In genomic region chr2:221204699-221205098, GRCh38 we compare ENCODE assay signal across 22 cellular contexts.
DNase-seq lines count a peak whose midpoint lies in the region.
"Had no signal": no experiment of that assay in that cellular context is flagged by ENCODE, and none has a peak within 500 bp of the region (broad histone marks: within the 10 kb centered on the region; RNA-seq: fewer than 3 reads in every experiment).

No MANE protein-coding gene starts in this region.

- peak; percentile 11 for DNase-seq in NCI-H1105 treated with DMSO at 0.1 percent for 48 hours (lab: John Stamatoyannopoulos, UW)
- no peak for DNase-seq in NCI-H1105 (lab: John Stamatoyannopoulos, UW)
- peak; percentile 6 for DNase-seq in NCI-H1092 (lab: John Stamatoyannopoulos, UW)
- peak; percentile 36 for DNase-seq in NCI-H526 treated with DMSO at 0.1 percent for 48 hours (lab: John Stamatoyannopoulos, UW)
- DNase-seq in left kidney (ENCODE audit: low read depth, low spot score), result peak; percentile 48
- DNase-seq in T1000 (lab: John Stamatoyannopoulos, UW), result no peak
- DNase-seq in NCI-H128 (lab: John Stamatoyannopoulos, UW; ENCODE audit: unreplicated experiment), result no peak
- no peak for DNase-seq in superior temporal gyrus (ENCODE audit: extremely low spot score)
- DNase-seq: activated CD4-positive, alpha-beta T cell treated with anti-CD3 and anti-CD28 coated beads for 36 hours; activated CD8-positive, alpha-beta memory T cell treated with anti-CD3 and anti-CD28 coated beads for 24 hours; activated naive CD4-positive, alpha-beta T cell; activated T-cell treated with anti-CD3 and anti-CD28 coated beads, Interleukin-2, amount 50 U/mL, for 24 hours; brain microvascular endothelial cell; CD4-positive, alpha-beta T cell; effector CD4-positive, alpha-beta T cell; GF-D8; glutamatergic neuron; mammary epithelial cell; MG63; stimulated activated CD4-positive, alpha-beta T cell treated with anti-CD3 and anti-CD28 coated beads, Interleukin-15, amount 100 ng/mL, for 24 hours; stimulated activated naive CD8-positive, alpha-beta T cell treated with anti-CD3 and anti-CD28 coated beads, Interleukin-15, amount 100 ng/mL, for 72 hours; transverse colon had no signal

Comparison
In these comparisons a context has a peak if more than half of its experiments do, and no peak if none do; other contexts are left out.
1. DNase-seq: peak in NCI-H1105 treated with DMSO at 0.1 percent for 48 hours (single experiment), NCI-H1092 (single experiment), NCI-H526 treated with DMSO at 0.1 percent for 48 hours (single experiment) and left kidney (single experiment); none in NCI-H1105 (single experiment), T1000 (single experiment), NCI-H128 (single experiment) and superior temporal gyrus (single experiment).